Comparison of ENCODE assay signal across 8 cellular contexts in the genomic region with DNA sequence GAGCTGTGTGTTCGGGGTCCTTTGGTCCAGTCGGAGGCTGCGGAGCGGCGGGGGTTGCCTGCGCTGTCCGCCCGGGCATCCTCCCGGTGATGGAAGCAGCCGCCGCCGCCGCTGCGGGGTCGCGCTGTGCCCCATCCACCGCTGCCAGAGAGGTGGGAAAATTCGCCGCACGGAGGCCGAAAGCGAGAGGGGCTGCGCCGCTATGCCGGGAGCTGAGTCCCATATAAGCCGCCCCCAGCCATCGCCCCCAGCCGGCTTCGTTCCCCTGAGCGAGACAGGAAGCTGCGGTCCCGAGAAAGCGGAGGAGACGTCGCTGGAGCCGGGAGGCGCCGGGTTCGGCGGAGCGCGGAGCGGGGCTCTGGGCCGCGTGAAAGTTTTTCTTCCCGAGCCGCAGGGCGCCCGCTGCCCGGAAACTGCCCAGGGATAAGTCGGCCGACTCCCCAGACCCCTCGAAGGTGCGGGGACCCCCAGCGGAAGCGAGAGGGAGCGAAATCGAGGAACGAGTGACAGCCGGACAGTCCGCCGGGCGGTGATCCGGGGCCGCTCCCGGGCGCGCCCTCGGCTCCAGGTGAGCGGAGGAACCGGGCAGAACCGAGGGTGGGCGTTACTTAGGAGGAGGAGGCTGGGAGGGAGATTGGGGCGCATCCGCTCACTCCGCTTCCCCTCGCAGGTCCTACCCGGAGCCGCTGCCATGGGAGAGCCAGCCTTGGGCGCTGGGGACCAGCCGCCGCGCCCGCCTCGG. TPM values are rescaled to one million over a fixed set of nuclear protein-coding genes. Genes with fewer than 3 reads are reported as not detected.
DNase-seq lines count a peak whose midpoint lies in the region; ATAC-seq lines count a peak whose summit lies in the region.

No MANE protein-coding gene starts in this region.

- H3K9ac ChIP-seq in HUES6 (ENCODE audit: low read length) (peak overlapping the region; percentile 92), endocrine pancreas (ENCODE audit: control insufficient read depth, insufficient read depth, low read length) (peak overlapping the region; percentile 30), mucosa of rectum (ENCODE audit: low read depth in 1 of 2, low read length in 2 of 2) (peak overlapping the region; percentile 59 to 65), subcutaneous abdominal adipose tissue (ENCODE audit: low read length in 5 of 5) (peak overlapping the region in 4 of 5 donors; percentile 47 to 66 (median 57))

- H3K9me3 Mint-ChIP-seq in CD4-positive, CD25-positive, alpha-beta regulatory T cell: no peaks in the 10 kb centered on the region

- H3K36me3 ChIP-seq in CD4-positive, CD25-positive, alpha-beta regulatory T cell (ENCODE audit: control insufficient read depth, insufficient read depth, low read length): no peaks in the 10 kb centered on the region
- H3K36me3 ChIP-seq in HUES6 (ENCODE audit: control insufficient read depth, insufficient read depth, low read length) (peaks cover 13% of the 10 kb centered on the region), endocrine pancreas (ENCODE audit: control insufficient read depth, insufficient read depth, low read length) (no peaks in the 10 kb centered on the region), mucosa of rectum (ENCODE audit: control insufficient read depth in 2 of 2, insufficient read depth in 2 of 2, low read length in 2 of 2) (no peaks in the 10 kb centered on the region), subcutaneous abdominal adipose tissue (ENCODE audit: control insufficient read depth in 5 of 5, insufficient read depth in 5 of 5, low read length in 5 of 5) (peaks cover 0 to 3% (median 0%) of the 10 kb centered on the region in 5 donors)

- H3K27ac ChIP-seq in CD4-positive, CD25-positive, alpha-beta regulatory T cell (ENCODE audit: insufficient read depth, low read length, poor library complexity, severe bottlenecking): peak overlapping the region; percentile 14
- H3K27ac ChIP-seq in HUES6 (ENCODE audit: low read depth, low read length): peak overlapping the region; percentile 64; the same call in 1 of the 2 replicates
- H3K27ac ChIP-seq in mucosa of rectum (ENCODE audit: low read depth in 2 of 2, low read length in 2 of 2): peak overlapping the region in 1 of 2 donors; percentile 16
- H3K27ac ChIP-seq in subcutaneous abdominal adipose tissue (ENCODE audit: low read depth, low read length): no peak overlapping the region

- no peak for ATAC-seq in CD4-positive, CD25-positive, alpha-beta regulatory T cell (ENCODE audit: low read depth in 2 of 2)
- peak; percentile 6 for ATAC-seq in GM21360 (IDR thresholded peaks at IDR 0.05; ENCODE audit: unreplicated experiment)

- peaks cover 23 to 58% (median 40%) of the 10 kb centered on the region in 4 donors for H3K4me1 Mint-ChIP-seq in CD4-positive, CD25-positive, alpha-beta regulatory T cell

- peaks cover 27% of the 10 kb centered on the region for H3K4me1 ChIP-seq in CD4-positive, CD25-positive, alpha-beta regulatory T cell (ENCODE audit: control insufficient read depth, insufficient read depth, low read length, poor library complexity, severe bottlenecking)
- H3K4me1 ChIP-seq in HUES6 (ENCODE audit: control insufficient read depth, insufficient read depth, low read length) (peaks cover 21% of the 10 kb centered on the region), endocrine pancreas (ENCODE audit: control insufficient read depth, insufficient read depth, low read length) (peaks cover 5% of the 10 kb centered on the region), mucosa of rectum (ENCODE audit: control insufficient read depth in 2 of 2, insufficient read depth in 2 of 2, low read length in 2 of 2) (peaks cover 0 to 7% of the 10 kb centered on the region in 2 donors), subcutaneous abdominal adipose tissue (ENCODE audit: control insufficient read depth in 5 of 5, insufficient read depth in 5 of 5, low read length in 5 of 5) (peaks cover 0 to 33% (median 29%) of the 10 kb centered on the region in 5 donors)

- peak in 2 of 3 donors; percentile 22 to 43 for DNase-seq in CD4-positive, CD25-positive, alpha-beta regulatory T cell
- peak; percentile 19 to 23 for DNase-seq in activated CD4-positive, alpha-beta T cell treated with anti-CD3 and anti-CD28 coated beads for 4 hours
- DNase-seq in cerebellar nuclear complex (lab: John Stamatoyannopoulos, UW): no peak

- H3K27me3 ChIP-seq in CD4-positive, CD25-positive, alpha-beta regulatory T cell (ENCODE audit: control insufficient read depth, insufficient read depth, low read length): no peaks in the 10 kb centered on the region
- H3K27me3 ChIP-seq in HUES6 (ENCODE audit: control insufficient read depth, insufficient read depth, low read length): peaks cover 18% of the 10 kb centered on the region
- H3K27me3 ChIP-seq in endocrine pancreas (ENCODE audit: control insufficient read depth, insufficient read depth, low read length): no peaks in the 10 kb centered on the region
- peaks cover 10 to 12% of the 10 kb centered on the region in 2 donors for H3K27me3 ChIP-seq in mucosa of rectum (ENCODE audit: control insufficient read depth in 2 of 2, insufficient read depth in 2 of 2, low read length in 2 of 2)
- H3K27me3 ChIP-seq in subcutaneous abdominal adipose tissue (ENCODE audit: control insufficient read depth in 5 of 5, insufficient read depth in 4 of 5, low read length in 5 of 5): no peaks in the 10 kb centered on the region

- peak overlapping the region in 2 of 3 donors; percentile 20 to 55 for H3K27ac Mint-ChIP-seq in CD4-positive, CD25-positive, alpha-beta regulatory T cell

- H3K4me3 ChIP-seq in CD4-positive, CD25-positive, alpha-beta regulatory T cell (ENCODE audit: low read depth, low read length): no peak overlapping the region
- peak overlapping the region; percentile 96 for H3K4me3 ChIP-seq in HUES6 (ENCODE audit: low read depth, low read length)
- H3K4me3 ChIP-seq in endocrine pancreas (ENCODE audit: control insufficient read depth, insufficient read depth, low read length): no peak overlapping the region
- peak overlapping the region; percentile 66 to 67 for H3K4me3 ChIP-seq in mucosa of rectum (ENCODE audit: low read length in 2 of 2)
- H3K4me3 ChIP-seq in subcutaneous abdominal adipose tissue (ENCODE audit: low read depth in 1 of 5, low read length in 5 of 5): peak overlapping the region in 4 of 5 donors; percentile 88 to 96 (median 94)

- no peaks in the 10 kb centered on the region for H3K9me3 ChIP-seq in CD4-positive, CD25-positive, alpha-beta regulatory T cell (ENCODE audit: control insufficient read depth in 2 of 2, low read length in 2 of 2)
- no peaks in the 10 kb centered on the region for H3K9me3 ChIP-seq in HUES6 (ENCODE audit: control insufficient read depth, insufficient read depth, low read depth, low read length)
- H3K9me3 ChIP-seq in endocrine pancreas (ENCODE audit: control insufficient read depth, low read length): no peaks in the 10 kb centered on the region
- no peaks in the 10 kb centered on the region for H3K9me3 ChIP-seq in mucosa of rectum (ENCODE audit: control insufficient read depth in 2 of 2, low read length in 2 of 2)
- H3K9me3 ChIP-seq in subcutaneous abdominal adipose tissue (ENCODE audit: control insufficient read depth in 5 of 5, low read length in 5 of 5): no peaks in the 10 kb centered on the region

- H3K36me3 Mint-ChIP-seq in CD4-positive, CD25-positive, alpha-beta regulatory T cell: no peaks in the 10 kb centered on the region

- peak overlapping the region; percentile 89 to 96 (median 91) for H3K4me3 Mint-ChIP-seq in CD4-positive, CD25-positive, alpha-beta regulatory T cell

- no peaks in the 10 kb centered on the region for H3K27me3 Mint-ChIP-seq in CD4-positive, CD25-positive, alpha-beta regulatory T cell

RNA-seq across cellular contexts. Expression of a gene that starts 0.6 kb away (rescaled TPM):
- total RNA-seq in CD4-positive, CD25-positive, alpha-beta regulatory T cell: 4.9 TPM
- polyA plus RNA-seq in CD4-positive, CD25-positive, alpha-beta regulatory T cell: 1 to 10 TPM; 4.3 to 6.0 (median 5.2) TPM

Comparison
In these comparisons a context has a peak if more than half of its experiments do, and no peak if none do; other contexts are left out.
1. DNase-seq: peak in CD4-positive, CD25-positive, alpha-beta regulatory T cell (2 of 3) and activated CD4-positive, alpha-beta T cell treated with anti-CD3 and anti-CD28 coated beads for 4 hours (2 of 2); none in cerebellar nuclear complex (0 of 2).
2. H3K4me3 ChIP-seq: peak in HUES6 (single experiment), mucosa of rectum (2 of 2) and subcutaneous abdominal adipose tissue (4 of 5); none in CD4-positive, CD25-positive, alpha-beta regulatory T cell (single experiment) and endocrine pancreas (single experiment).
3. H3K9ac ChIP-seq: peak in every context shown above with its lines; median percentile 92 in HUES6; 62 in mucosa of rectum; 57 in subcutaneous abdominal adipose tissue; 30 in endocrine pancreas.